Comparison of ENCODE assay signal across 30 cellular contexts in the genomic region with DNA sequence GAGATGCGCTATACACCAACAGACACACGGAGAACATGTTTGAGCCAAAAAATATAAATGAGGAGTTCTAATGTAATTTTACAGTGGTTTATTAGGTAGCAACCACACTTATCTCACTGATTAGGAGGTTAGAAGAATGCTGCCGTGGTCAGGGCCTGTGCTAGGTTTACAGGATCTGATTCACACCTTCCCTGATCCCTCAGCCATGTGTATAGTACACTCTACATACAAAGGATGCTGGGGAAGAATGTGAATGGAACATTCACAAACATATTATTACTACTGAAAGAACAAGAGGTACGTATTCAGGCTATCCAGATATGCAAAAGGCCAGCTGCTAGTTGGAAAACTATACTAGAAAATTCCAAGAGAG.
DNase-seq lines count a peak whose midpoint lies in the region; ATAC-seq and TF ChIP-seq lines count a peak whose summit lies in the region.
"Had no signal": no experiment of that assay in that cellular context is flagged by ENCODE, and none has a peak within 500 bp of the region (broad histone marks: within the 10 kb centered on the region; RNA-seq: fewer than 3 reads in every experiment).

No MANE protein-coding gene starts in this region.

- peak overlapping the region; percentile 2; the same call in 1 of the 2 replicates for H3K9ac ChIP-seq in SK-N-SH

- H3K27ac ChIP-seq in SK-N-SH (ENCODE audit: low read depth in 2 of 2, low read length in 1 of 2): peak overlapping the region; percentile 66 to 95; a peak in 3 of 4 replicates
- H3K27ac ChIP-seq: pancreas, right atrium auricular region, thyroid gland had no signal

- peaks cover 27% of the 10 kb centered on the region for H3F3A ChIP-seq in SK-N-SH (replicated peaks; ENCODE audit: insufficient read depth)

- H3K4me1 ChIP-seq in SK-N-SH (ENCODE audit: control insufficient read depth in 1 of 2, insufficient read depth in 2 of 2, low read depth in 1 of 2, low read length in 1 of 2): peaks cover 38 to 41% of the 10 kb centered on the region in 2 experiments
- H3K4me1 ChIP-seq: pancreas had no signal

- H3K4me3 ChIP-seq in SK-N-SH (ENCODE audit: low read depth in 2 of 2, low read length in 1 of 2): no peak overlapping the region
- H3K4me3 ChIP-seq: adrenal gland, GM12878, pancreas, right atrium auricular region, SK-N-MC, thyroid gland had no signal

- no peaks in the 10 kb centered on the region for H3K9me3 ChIP-seq in SK-N-SH
- H3K9me3 ChIP-seq: adrenal gland, pancreas, right atrium auricular region, thyroid gland had no signal

- ATAC-seq in SK-N-SH treated with all-trans-retinoic acid at 6 μM for 48 hours (no peak), GM19395 (IDR thresholded peaks at IDR 0.05; ENCODE audit: unreplicated experiment) (no peak)
- no peak for ATAC-seq in activated CD4-positive, CD25-positive, alpha-beta regulatory T cell treated with anti-CD3 and anti-CD28 coated beads, Interleukin-2, amount 50 U/mL, for 24 hours
- ATAC-seq: GM12878; naive thymus-derived CD4-positive, alpha-beta T cell; pancreas; stimulated activated naive CD8-positive, alpha-beta T cell treated with anti-CD3 and anti-CD28 coated beads, Interleukin-15, Interleukin-2, amounts not matched to agents 100 U/mL and 50 U/mL, for 24 hours had no signal

- H3K27me3 ChIP-seq in SK-N-SH (ENCODE audit: insufficient read depth): no peaks in the 10 kb centered on the region
- H3K27me3 ChIP-seq: adrenal gland, pancreas, right atrium auricular region, thyroid gland had no signal

- no peak for TF ChIP-seq RAD21 in SK-N-SH (IDR thresholded peaks at IDR 0.05; ENCODE audit: low read length)

- no peaks in the 10 kb centered on the region for H4K20me1 ChIP-seq in SK-N-SH (ENCODE audit: insufficient read depth)

- no peaks in the 10 kb centered on the region for H3K9me2 ChIP-seq in SK-N-SH

- CTCF ChIA-PET in SK-N-SH (lab: Yijun Ruan, JAX): interaction anchor here (0.9 to 14.5 kb wide), 11 partner anchors 12 to 379 kb away, joined by 3 to 591 read pairs (median 8); a partner anchor contains a TSS

- no peaks in the 10 kb centered on the region for H3K36me3 ChIP-seq in SK-N-SH (replicated peaks in 1 of 2; ENCODE audit: control insufficient read depth in 1 of 2, insufficient read depth in 2 of 2, low read length in 1 of 2)
- H3K36me3 ChIP-seq: adrenal gland, pancreas, right atrium auricular region, thyroid gland had no signal

- no peak for TF ChIP-seq EP300 in SK-N-SH (IDR thresholded peaks at IDR 0.05; ENCODE audit: borderline replicate concordance in 1 of 2, low read depth in 1 of 2, low read length in 1 of 2)

- 88% methylated on average over 4 of the region's 4 CpGs for WGBS in SK-N-SH (ENCODE audit: low lambda C conversion rate)

- no peak overlapping the region for H3K4me2 ChIP-seq in SK-N-SH

- POLR2A ChIA-PET in SK-N-SH (lab: Yijun Ruan, JAX): interaction anchor here (1.9 kb wide), 1 partner anchor 30 kb away, joined by 11 read pairs; no protein-coding TSS in a partner anchor

- TF ChIP-seq CTCF in SK-N-SH (IDR thresholded peaks at IDR 0.05): no peak

- H2AFZ ChIP-seq in SK-N-SH (ENCODE audit: low read depth): no peak overlapping the region

- H3K79me2 ChIP-seq in SK-N-SH (ENCODE audit: insufficient read depth): no peaks in the 10 kb centered on the region

- DNase-seq in SK-N-SH: no peak
- peak; percentile 78 for DNase-seq in dermis blood vessel endothelial cell
- peak; percentile 35 for DNase-seq in kidney tubule cell (ENCODE audit: low spot score)
- no peak for DNase-seq in DMS 273 treated with DMSO at 0.1 percent for 48 hours (lab: John Stamatoyannopoulos, UW)
- DNase-seq in superior temporal gyrus (ENCODE audit: extremely low spot score): no peak
- DNase-seq: 8988T; activated CD4-positive, alpha-beta memory T cell treated with anti-CD3 and anti-CD28 coated beads for 36 hours; activated CD4-positive, CD25-positive, alpha-beta regulatory T cell; activated effector memory CD4-positive, alpha-beta T cell treated with anti-CD3 and anti-CD28 coated beads, Interleukin-2, amount 50 U/mL, for 16 hours; adrenal gland; AML-193; DMS79; foreskin melanocyte; hypothalamus; kidney; naive thymus-derived CD4-positive, alpha-beta T cell; NCI-H526 treated with DMSO at 0.1 percent for 48 hours; pancreas; RPMI8226; stimulated activated CD4-positive, alpha-beta T cell treated with anti-CD3 and anti-CD28 coated beads, Interleukin-12 subunit alpha, Interleukin-12 subunit beta, amount 100 ng/mL, for 4 hours; stimulated activated CD4-positive, alpha-beta T cell treated with anti-CD3 and anti-CD28 coated beads, Interleukin-4, amount 100 ng/mL, for 4 hours; stimulated activated naive CD8-positive, alpha-beta T cell treated with anti-CD3 and anti-CD28 coated beads, Interleukin-15, Interleukin-2, amounts not matched to agents 100 U/mL and 50 U/mL, for 24 hours; T-helper 9 cell; thyroid gland had no signal

TF ChIP-seq in SK-N-SH, 30 proteins besides CTCF, POLR2A, EP300 and RAD21 (continues in another document):
- TF ChIP-seq, protein P1, sequence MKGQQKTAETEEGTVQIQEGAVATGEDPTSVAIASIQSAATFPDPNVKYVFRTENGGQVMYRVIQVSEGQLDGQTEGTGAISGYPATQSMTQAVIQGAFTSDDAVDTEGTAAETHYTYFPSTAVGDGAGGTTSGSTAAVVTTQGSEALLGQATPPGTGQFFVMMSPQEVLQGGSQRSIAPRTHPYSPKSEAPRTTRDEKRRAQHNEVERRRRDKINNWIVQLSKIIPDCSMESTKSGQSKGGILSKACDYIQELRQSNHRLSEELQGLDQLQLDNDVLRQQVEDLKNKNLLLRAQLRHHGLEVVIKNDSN (IDR thresholded peaks at IDR 0.05; ENCODE audit: borderline replicate concordance, low read depth): no peak
- TF ChIP-seq, protein P2, sequence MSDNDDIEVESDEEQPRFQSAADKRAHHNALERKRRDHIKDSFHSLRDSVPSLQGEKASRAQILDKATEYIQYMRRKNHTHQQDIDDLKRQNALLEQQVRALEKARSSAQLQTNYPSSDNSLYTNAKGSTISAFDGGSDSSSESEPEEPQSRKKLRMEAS (IDR thresholded peaks at IDR 0.05; ENCODE audit: low read depth): no peak

TF ChIP-seq in SK-N-SH treated with all-trans-retinoic acid at 6 μM for 48 hours, 23 proteins besides CTCF, POLR2A, EP300 and RAD21:
- no peak for TF ChIP-seq ZC3H10 (CRISPR knock-in tag; IDR thresholded peaks at IDR 0.05)
- TF ChIP-seq TCF4 (CRISPR knock-in tag; IDR thresholded peaks at IDR 0.05; ENCODE audit: borderline replicate concordance): no peak
- TF ChIP-seq, protein P3, sequence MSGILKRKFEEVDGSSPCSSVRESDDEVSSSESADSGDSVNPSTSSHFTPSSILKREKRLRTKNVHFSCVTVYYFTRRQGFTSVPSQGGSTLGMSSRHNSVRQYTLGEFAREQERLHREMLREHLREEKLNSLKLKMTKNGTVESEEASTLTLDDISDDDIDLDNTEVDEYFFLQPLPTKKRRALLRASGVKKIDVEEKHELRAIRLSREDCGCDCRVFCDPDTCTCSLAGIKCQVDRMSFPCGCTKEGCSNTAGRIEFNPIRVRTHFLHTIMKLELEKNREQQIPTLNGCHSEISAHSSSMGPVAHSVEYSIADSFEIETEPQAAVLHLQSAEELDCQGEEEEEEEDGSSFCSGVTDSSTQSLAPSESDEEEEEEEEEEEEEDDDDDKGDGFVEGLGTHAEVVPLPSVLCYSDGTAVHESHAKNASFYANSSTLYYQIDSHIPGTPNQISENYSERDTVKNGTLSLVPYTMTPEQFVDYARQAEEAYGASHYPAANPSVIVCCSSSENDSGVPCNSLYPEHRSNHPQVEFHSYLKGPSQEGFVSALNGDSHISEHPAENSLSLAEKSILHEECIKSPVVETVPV (CRISPR knock-in tag; IDR thresholded peaks at IDR 0.05): no peak
- no peak for TF ChIP-seq BACH2 (CRISPR knock-in tag; IDR thresholded peaks at IDR 0.05; ENCODE audit: borderline replicate concordance)
- TF ChIP-seq, protein P4, sequence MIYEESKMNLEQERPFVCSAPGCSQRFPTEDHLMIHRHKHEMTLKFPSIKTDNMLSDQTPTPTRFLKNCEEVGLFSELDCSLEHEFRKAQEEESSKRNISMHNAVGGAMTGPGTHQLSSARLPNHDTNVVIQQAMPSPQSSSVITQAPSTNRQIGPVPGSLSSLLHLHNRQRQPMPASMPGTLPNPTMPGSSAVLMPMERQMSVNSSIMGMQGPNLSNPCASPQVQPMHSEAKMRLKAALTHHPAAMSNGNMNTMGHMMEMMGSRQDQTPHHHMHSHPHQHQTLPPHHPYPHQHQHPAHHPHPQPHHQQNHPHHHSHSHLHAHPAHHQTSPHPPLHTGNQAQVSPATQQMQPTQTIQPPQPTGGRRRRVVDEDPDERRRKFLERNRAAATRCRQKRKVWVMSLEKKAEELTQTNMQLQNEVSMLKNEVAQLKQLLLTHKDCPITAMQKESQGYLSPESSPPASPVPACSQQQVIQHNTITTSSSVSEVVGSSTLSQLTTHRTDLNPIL (CRISPR knock-in tag; IDR thresholded peaks at IDR 0.05; ENCODE audit: low read depth): no peak

Comparison
In these comparisons a context has a peak if more than half of its experiments do, and no peak if none do; other contexts are left out.
1. DNase-seq: peak in dermis blood vessel endothelial cell (single experiment) and kidney tubule cell (single experiment); none in SK-N-SH (single experiment), DMS 273 treated with DMSO at 0.1 percent for 48 hours (single experiment) and superior temporal gyrus (single experiment).